In genomic region chr7:74253331-74253730, GRCh38 we compare ENCODE assay signal across 8 cellular contexts. TPM values are rescaled to one million over a fixed set of nuclear protein-coding genes. Genes with fewer than 3 reads are reported as not detected.
DNase-seq lines count a peak whose midpoint lies in the region; TF ChIP-seq lines count a peak whose summit lies in the region.

No MANE protein-coding gene starts in this region.

- peak overlapping the region; percentile 99 for H3K4me2 ChIP-seq in parathyroid adenoma (ENCODE audit: low read length)

- H3K4me1 Mint-ChIP-seq in endothelial cell (ENCODE audit: unreplicated experiment), result peaks cover 14% of the 10 kb centered on the region

- H3K9me3 ChIP-seq in Peyer's patch (no peaks in the 10 kb centered on the region), parathyroid adenoma (ENCODE audit: control insufficient read depth, low read length) (no peaks in the 10 kb centered on the region)

- TF ChIP-seq POLR2A in Peyer's patch (IDR thresholded peaks at IDR 0.05), result no peak

- intact Hi-C loops in posterior vena cava (cut with DNase I), result loop anchor here in 1 of 2 donors (10.0 kb wide), 1 partner anchor 49 kb away; no protein-coding TSS in a partner anchor

- peak overlapping the region; percentile 86 for H3K4me3 ChIP-seq in GM08714 (ENCODE audit: low read length)
- peak overlapping the region in 3 of 4 donors; percentile 74 to 94 (median 85) for H3K4me3 ChIP-seq in Peyer's patch
- peak overlapping the region; percentile 93 for H3K4me3 ChIP-seq in parathyroid adenoma (ENCODE audit: low read depth, low read length)

- DNase-seq in Peyer's patch, result no peak
- DNase-seq in endothelial cell (ENCODE audit: low spot score), result no peak
- DNase-seq in posterior vena cava (ENCODE audit: low spot score), result no peak
- no peak for DNase-seq in stimulated activated CD4-positive, alpha-beta T cell treated with anti-CD3 and anti-CD28 coated beads, Interleukin-15, amount 100 ng/mL, for 24 hours
- DNase-seq in stimulated activated CD4-positive, alpha-beta T cell treated with anti-CD3 and anti-CD28 coated beads, Interleukin-2, amount 100 ng/mL, for 48 hours, result no peak
- no peak for DNase-seq in NCI-H2196 treated with DMSO at 0.1 percent for 48 hours (lab: John Stamatoyannopoulos, UW; ENCODE audit: unreplicated experiment)

- H3K27ac Mint-ChIP-seq in endothelial cell (ENCODE audit: unreplicated experiment), result no peak overlapping the region

- H3K27me3 Mint-ChIP-seq in endothelial cell (ENCODE audit: unreplicated experiment), result peaks cover 4% of the 10 kb centered on the region

- H3K36me3 Mint-ChIP-seq in endothelial cell (ENCODE audit: low read depth, unreplicated experiment), result peaks cover 14% of the 10 kb centered on the region

- peak overlapping the region; percentile 89 for H2AFZ ChIP-seq in parathyroid adenoma

- H3K27ac ChIP-seq in Peyer's patch, result no peak overlapping the region
- H3K27ac ChIP-seq in parathyroid adenoma, result no peak overlapping the region

- H3K27me3 ChIP-seq in Peyer's patch, result no peaks in the 10 kb centered on the region
- H3K27me3 ChIP-seq in parathyroid adenoma (ENCODE audit: control insufficient read depth, insufficient read depth, low read length), result no peaks in the 10 kb centered on the region

- H3K36me3 ChIP-seq in Peyer's patch (peaks cover 0 to 30% (median 0%) of the 10 kb centered on the region in 3 donors), parathyroid adenoma (ENCODE audit: control insufficient read depth, insufficient read depth, low read length) (no peaks in the 10 kb centered on the region)

- H3K79me2 ChIP-seq in parathyroid adenoma, result no peaks in the 10 kb centered on the region

- TF ChIP-seq CTCF in Peyer's patch (IDR thresholded peaks at IDR 0.05) (no peak), endothelial cell (IDR thresholded peaks at IDR 0.05; ENCODE audit: unreplicated experiment) (no peak), parathyroid adenoma (IDR thresholded peaks at IDR 0.05) (no peak)

- no peaks in the 10 kb centered on the region for H3K9me3 Mint-ChIP-seq in endothelial cell (ENCODE audit: unreplicated experiment)

- H3K4me1 ChIP-seq in Peyer's patch, result peaks cover 0 to 22% (median 2%) of the 10 kb centered on the region in 4 donors
- peaks cover 6% of the 10 kb centered on the region for H3K4me1 ChIP-seq in parathyroid adenoma

- H3K9ac ChIP-seq in parathyroid adenoma, result no peak overlapping the region

- H3K4me3 Mint-ChIP-seq in endothelial cell (ENCODE audit: unreplicated experiment), result peak overlapping the region; percentile 96

RNA-seq across cellular contexts. Expression of gene RFC2, which starts 0.9 kb away (rescaled TPM):
- total RNA-seq in Peyer's patch (10 to 100 TPM in 1 of 4 donors, 1 to 10 TPM in 3; 5.8 to 23.1 (median 7.3) TPM), endothelial cell (ENCODE audit: unreplicated experiment) (38.8 TPM), posterior vena cava (10 to 100 TPM; 12.5 to 12.8 TPM)

RNA-seq across cellular contexts. Expression of gene CLIP2, which starts 35.9 kb away (rescaled TPM):
- total RNA-seq in Peyer's patch, result 100 to 1,000 TPM in 1 of 4 donors, 10 to 100 TPM in 3; 35.4 to 212 (median 76.6) TPM
- 110 TPM for total RNA-seq in endothelial cell (ENCODE audit: unreplicated experiment)
- 10 to 100 TPM; 16.1 to 26.6 TPM for total RNA-seq in posterior vena cava

RNA-seq across cellular contexts. Expression of gene LAT2, which starts 43.5 kb away (rescaled TPM):
- total RNA-seq in Peyer's patch (10 to 100 TPM in 1 of 4 donors, 1 to 10 TPM in 3; 1.1 to 16.5 (median 4.8) TPM), endothelial cell (ENCODE audit: unreplicated experiment) (0.64 TPM), posterior vena cava (1 to 10 TPM; 8.2 to 8.3 TPM)
